In the genomic region with DNA sequence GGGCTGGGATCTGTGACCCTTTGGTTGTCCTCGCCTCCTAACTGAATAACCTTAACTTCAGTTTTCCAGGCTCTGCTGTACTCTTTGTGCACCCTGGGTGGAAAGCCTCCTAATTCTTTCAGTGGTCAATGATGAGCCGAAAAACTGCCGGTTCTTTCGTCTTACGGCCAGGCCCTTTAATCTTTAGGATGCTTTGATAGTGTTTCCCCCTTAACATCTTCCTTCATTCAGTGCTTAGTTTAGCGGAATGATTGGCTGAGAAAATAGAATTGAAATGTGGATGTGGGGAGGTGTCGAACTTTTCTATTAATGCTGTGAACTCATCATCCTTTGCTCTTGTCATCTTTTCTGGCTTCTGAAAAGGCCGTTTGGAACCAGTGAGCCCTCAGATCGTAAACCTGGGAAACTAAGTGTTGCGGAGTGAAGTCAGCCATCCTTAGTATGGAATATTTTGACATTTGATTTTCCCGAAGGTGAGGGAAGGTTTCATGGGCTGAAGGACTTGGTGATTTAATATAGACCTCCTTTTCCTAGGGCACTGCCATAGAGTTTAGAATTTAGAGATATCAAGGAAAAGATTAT, we compare ENCODE assay signal across 1 cellular context.
TF ChIP-seq lines count a peak whose summit lies in the region.

No MANE protein-coding gene starts in this region.

TF ChIP-seq in WTC11, 78 proteins besides CTCF, POLR2A, EP300 and RAD21 (continued from another document):
- TF ChIP-seq, protein P1, sequence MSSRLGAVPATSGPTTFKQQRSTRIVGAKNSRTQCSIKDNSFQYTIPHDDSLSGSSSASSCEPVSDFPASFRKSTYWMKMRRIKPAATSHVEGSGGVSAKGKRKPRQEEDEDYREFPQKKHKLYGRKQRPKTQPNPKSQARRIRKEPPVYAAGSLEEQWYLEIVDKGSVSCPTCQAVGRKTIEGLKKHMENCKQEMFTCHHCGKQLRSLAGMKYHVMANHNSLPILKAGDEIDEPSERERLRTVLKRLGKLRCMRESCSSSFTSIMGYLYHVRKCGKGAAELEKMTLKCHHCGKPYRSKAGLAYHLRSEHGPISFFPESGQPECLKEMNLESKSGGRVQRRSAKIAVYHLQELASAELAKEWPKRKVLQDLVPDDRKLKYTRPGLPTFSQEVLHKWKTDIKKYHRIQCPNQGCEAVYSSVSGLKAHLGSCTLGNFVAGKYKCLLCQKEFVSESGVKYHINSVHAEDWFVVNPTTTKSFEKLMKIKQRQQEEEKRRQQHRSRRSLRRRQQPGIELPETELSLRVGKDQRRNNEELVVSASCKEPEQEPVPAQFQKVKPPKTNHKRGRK (CRISPR knock-in tag; IDR thresholded peaks at IDR 0.05; ENCODE audit: borderline replicate concordance): no peak
- TF ChIP-seq SOX15 (CRISPR knock-in tag; IDR thresholded peaks at IDR 0.05) (no peak), MYBL2 (CRISPR knock-in tag; IDR thresholded peaks at IDR 0.05) (no peak), NR3C1 (CRISPR knock-in tag; conservative IDR thresholded peaks at IDR 0.05; ENCODE audit: low read depth) (no peak), FOXP4 (CRISPR knock-in tag; IDR thresholded peaks at IDR 0.05) (no peak)
- TF ChIP-seq, protein P2, sequence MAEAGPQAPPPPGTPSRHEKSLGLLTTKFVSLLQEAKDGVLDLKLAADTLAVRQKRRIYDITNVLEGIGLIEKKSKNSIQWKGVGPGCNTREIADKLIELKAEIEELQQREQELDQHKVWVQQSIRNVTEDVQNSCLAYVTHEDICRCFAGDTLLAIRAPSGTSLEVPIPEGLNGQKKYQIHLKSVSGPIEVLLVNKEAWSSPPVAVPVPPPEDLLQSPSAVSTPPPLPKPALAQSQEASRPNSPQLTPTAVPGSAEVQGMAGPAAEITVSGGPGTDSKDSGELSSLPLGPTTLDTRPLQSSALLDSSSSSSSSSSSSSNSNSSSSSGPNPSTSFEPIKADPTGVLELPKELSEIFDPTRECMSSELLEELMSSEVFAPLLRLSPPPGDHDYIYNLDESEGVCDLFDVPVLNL (CRISPR knock-in tag; IDR thresholded peaks at IDR 0.05; ENCODE audit: borderline replicate concordance, low read depth): no peak
